ENCODE assay signal across 22 cellular contexts in the genomic region with DNA sequence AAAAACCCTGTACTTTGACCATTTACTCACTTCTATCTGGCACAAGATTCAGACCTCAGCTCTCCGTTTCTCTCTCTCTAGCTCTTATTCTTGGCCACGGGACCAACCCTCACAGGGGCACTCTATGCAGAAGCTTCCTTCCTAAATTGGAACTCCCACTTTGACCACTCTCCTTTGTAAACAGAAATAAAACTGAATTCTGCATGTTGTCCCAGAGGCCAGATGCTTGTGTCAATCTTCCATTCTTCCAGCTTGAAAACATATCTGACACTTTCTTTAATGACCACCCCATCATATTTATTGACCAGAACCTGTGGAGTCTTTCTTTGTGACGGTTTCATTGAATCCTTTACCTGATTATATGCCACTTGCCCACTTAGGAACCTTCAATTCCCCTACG. TPM values are rescaled to one million over a fixed set of nuclear protein-coding genes. Genes with fewer than 3 reads are reported as not detected.
A peak's percentile ranks its signal among the peaks of the same experiment; 100 is the strongest.
DNase-seq lines count a peak whose midpoint lies in the region; ATAC-seq and TF ChIP-seq lines count a peak whose summit lies in the region.
"Had no signal": no experiment of that assay in that cellular context is flagged by ENCODE, and none has a peak within 500 bp of the region (broad histone marks: within the 10 kb centered on the region; RNA-seq: fewer than 3 reads in every experiment).

No MANE protein-coding gene starts in this region.

- H3K9me3 Mint-ChIP-seq in nephron progenitor cell: no peaks in the 10 kb centered on the region
- H3K9me3 Mint-ChIP-seq: CD8-positive, alpha-beta memory T cell; GM23338 had no signal

- no peaks in the 10 kb centered on the region for H3K36me3 Mint-ChIP-seq in nephron progenitor cell (ENCODE audit: low read depth)

- no peaks in the 10 kb centered on the region for H3K79me2 ChIP-seq in osteoblast (ENCODE audit: insufficient read depth, low read length)

- peaks cover 11% of the 10 kb centered on the region for H3K4me1 ChIP-seq in osteoblast (ENCODE audit: insufficient read depth, low read length)
- H3K4me1 ChIP-seq: BE2C, Caco-2 had no signal

- peak; percentile 23; the same call in 2 of the 3 replicates for ATAC-seq in SK-N-SH treated with all-trans-retinoic acid at 6 μM for 48 hours
- ATAC-seq: GM23338, K562 had no signal

- H3K27ac Mint-ChIP-seq in nephron progenitor cell: no peak overlapping the region
- H3K27ac Mint-ChIP-seq: CD4-positive, CD25-positive, alpha-beta regulatory T cell; CD8-positive, alpha-beta memory T cell; GM23338 had no signal

- H3K4me3 Mint-ChIP-seq in nephron progenitor cell: no peak overlapping the region
- H3K4me3 Mint-ChIP-seq: CD4-positive, CD25-positive, alpha-beta regulatory T cell; CD8-positive, alpha-beta memory T cell; GM23338 had no signal

- H2AFZ ChIP-seq in osteoblast (ENCODE audit: low read length): peak overlapping the region; percentile 42
- H2AFZ ChIP-seq: GM23338 had no signal

- no peaks in the 10 kb centered on the region for H3K27me3 ChIP-seq in osteoblast (ENCODE audit: insufficient read depth, low read length)
- H3K27me3 ChIP-seq: BE2C had no signal

- TF ChIP-seq CTCF in osteoblast (IDR thresholded peaks at IDR 0.05; ENCODE audit: extremely low read depth, low read depth, low read length): no peak
- no peak for TF ChIP-seq CTCF in nephron progenitor cell (IDR thresholded peaks at IDR 0.05)

- H4K20me1 ChIP-seq in osteoblast (ENCODE audit: insufficient read depth, low read length): no peaks in the 10 kb centered on the region

- no peaks in the 10 kb centered on the region for H3K9me3 ChIP-seq in osteoblast (ENCODE audit: low read depth, low read length)
- H3K9me3 ChIP-seq: BE2C, Caco-2 had no signal

- H3K4me3 ChIP-seq in osteoblast (ENCODE audit: insufficient read depth, low read length): no peak overlapping the region
- H3K4me3 ChIP-seq: GM23338, K562 had no signal

- no peak overlapping the region for H3K4me2 ChIP-seq in osteoblast (ENCODE audit: insufficient read depth, low read length)
- H3K4me2 ChIP-seq: GM23338 had no signal

- no peak overlapping the region for H3K27ac ChIP-seq in osteoblast (ENCODE audit: low read depth, low read length)
- H3K27ac ChIP-seq: HL-60 had no signal

- no peaks in the 10 kb centered on the region for H3K27me3 Mint-ChIP-seq in nephron progenitor cell (ENCODE audit: low read depth, poor library complexity)
- H3K27me3 Mint-ChIP-seq: CD4-positive, CD25-positive, alpha-beta regulatory T cell had no signal

- H3K36me3 ChIP-seq in osteoblast (ENCODE audit: insufficient read depth, low read length): no peaks in the 10 kb centered on the region
- H3K36me3 ChIP-seq: BE2C had no signal

- H3K4me1 Mint-ChIP-seq in nephron progenitor cell: peaks cover 5% of the 10 kb centered on the region

- DNase-seq in D341Med (ENCODE audit: low spot score) (peak; percentile 28), OCI-M1 (lab: John Stamatoyannopoulos, UW) (peak; percentile 51), osteoblast (ENCODE audit: insufficient read length, low spot score, missing footprints) (no peak), DMS 273 treated with DMSO at 0.1 percent for 48 hours (lab: John Stamatoyannopoulos, UW) (no peak), nephron progenitor cell (no peak), DMS53 (lab: John Stamatoyannopoulos, UW) (no peak)
- DNase-seq in activated naive CD4-positive, alpha-beta T cell treated with anti-CD3 and anti-CD28 coated beads, Interleukin-2, amount 50 U/mL, for 16 hours: no peak
- DNase-seq: ACHN; BE2C; C1 segment of cervical spinal cord; Caco-2; CD4-positive, CD25-positive, alpha-beta regulatory T cell; CD8-positive, alpha-beta memory T cell; DND-41; EL; HCEC 1CT; IMR-90 had no signal

TF ChIP-seq in SK-N-SH treated with all-trans-retinoic acid at 6 μM for 48 hours, 23 proteins besides CTCF, POLR2A, EP300 and RAD21:
- no peak for TF ChIP-seq GLIS3 (CRISPR knock-in tag; IDR thresholded peaks at IDR 0.05)
- TF ChIP-seq, protein P1, sequence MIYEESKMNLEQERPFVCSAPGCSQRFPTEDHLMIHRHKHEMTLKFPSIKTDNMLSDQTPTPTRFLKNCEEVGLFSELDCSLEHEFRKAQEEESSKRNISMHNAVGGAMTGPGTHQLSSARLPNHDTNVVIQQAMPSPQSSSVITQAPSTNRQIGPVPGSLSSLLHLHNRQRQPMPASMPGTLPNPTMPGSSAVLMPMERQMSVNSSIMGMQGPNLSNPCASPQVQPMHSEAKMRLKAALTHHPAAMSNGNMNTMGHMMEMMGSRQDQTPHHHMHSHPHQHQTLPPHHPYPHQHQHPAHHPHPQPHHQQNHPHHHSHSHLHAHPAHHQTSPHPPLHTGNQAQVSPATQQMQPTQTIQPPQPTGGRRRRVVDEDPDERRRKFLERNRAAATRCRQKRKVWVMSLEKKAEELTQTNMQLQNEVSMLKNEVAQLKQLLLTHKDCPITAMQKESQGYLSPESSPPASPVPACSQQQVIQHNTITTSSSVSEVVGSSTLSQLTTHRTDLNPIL (CRISPR knock-in tag; IDR thresholded peaks at IDR 0.05; ENCODE audit: low read depth): no peak
- TF ChIP-seq ZNF70 (CRISPR knock-in tag; IDR thresholded peaks at IDR 0.05): no peak
- no peak for TF ChIP-seq ZNF565 (CRISPR knock-in tag; conservative IDR thresholded peaks at IDR 0.05; ENCODE audit: low read depth)
- no peak for TF ChIP-seq TOX (CRISPR knock-in tag; IDR thresholded peaks at IDR 0.05; ENCODE audit: borderline replicate concordance)
- TF ChIP-seq ZFP30 (CRISPR knock-in tag; IDR thresholded peaks at IDR 0.05): no peak
- no peak for TF ChIP-seq SNAI2 (CRISPR knock-in tag; IDR thresholded peaks at IDR 0.05)
- no peak for TF ChIP-seq ESRRG (CRISPR knock-in tag; IDR thresholded peaks at IDR 0.05)
- TF ChIP-seq, protein P2, sequence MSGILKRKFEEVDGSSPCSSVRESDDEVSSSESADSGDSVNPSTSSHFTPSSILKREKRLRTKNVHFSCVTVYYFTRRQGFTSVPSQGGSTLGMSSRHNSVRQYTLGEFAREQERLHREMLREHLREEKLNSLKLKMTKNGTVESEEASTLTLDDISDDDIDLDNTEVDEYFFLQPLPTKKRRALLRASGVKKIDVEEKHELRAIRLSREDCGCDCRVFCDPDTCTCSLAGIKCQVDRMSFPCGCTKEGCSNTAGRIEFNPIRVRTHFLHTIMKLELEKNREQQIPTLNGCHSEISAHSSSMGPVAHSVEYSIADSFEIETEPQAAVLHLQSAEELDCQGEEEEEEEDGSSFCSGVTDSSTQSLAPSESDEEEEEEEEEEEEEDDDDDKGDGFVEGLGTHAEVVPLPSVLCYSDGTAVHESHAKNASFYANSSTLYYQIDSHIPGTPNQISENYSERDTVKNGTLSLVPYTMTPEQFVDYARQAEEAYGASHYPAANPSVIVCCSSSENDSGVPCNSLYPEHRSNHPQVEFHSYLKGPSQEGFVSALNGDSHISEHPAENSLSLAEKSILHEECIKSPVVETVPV (CRISPR knock-in tag; IDR thresholded peaks at IDR 0.05): no peak
- no peak for TF ChIP-seq PPARA (CRISPR knock-in tag; IDR thresholded peaks at IDR 0.05; ENCODE audit: borderline replicate concordance)
- no peak for TF ChIP-seq ARNTL (CRISPR knock-in tag; IDR thresholded peaks at IDR 0.05; ENCODE audit: borderline replicate concordance, low read depth)
- no peak for TF ChIP-seq ISL1 (CRISPR knock-in tag; IDR thresholded peaks at IDR 0.05)
- no peak for TF ChIP-seq ZNF8 (CRISPR knock-in tag; IDR thresholded peaks at IDR 0.05)
- TF ChIP-seq ZC3H10 (CRISPR knock-in tag; IDR thresholded peaks at IDR 0.05): no peak
- TF ChIP-seq BACH2 (CRISPR knock-in tag; IDR thresholded peaks at IDR 0.05; ENCODE audit: borderline replicate concordance): no peak
- TF ChIP-seq RARB (CRISPR knock-in tag; IDR thresholded peaks at IDR 0.05): no peak
- TF ChIP-seq ZFP3 (CRISPR knock-in tag; IDR thresholded peaks at IDR 0.05): no peak

RNA-seq across cellular contexts. Expression of a gene that starts 26.6 kb away (rescaled TPM):
- 20.6 and 22.4 TPM in 2 replicates for total RNA-seq in osteoblast

RNA-seq across cellular contexts. Expression of a gene that starts 56.0 kb away (rescaled TPM):
- total RNA-seq in osteoblast: 7.6 and 8.8 TPM in 2 replicates
- total RNA-seq: Caco-2; CD8-positive, alpha-beta memory T cell; G401; K562 had no signal

Comparison
In these comparisons a context has a peak if more than half of its experiments do, and no peak if none do; other contexts are left out.
1. DNase-seq: peak in D341Med (single experiment) and OCI-M1 (single experiment); none in osteoblast (single experiment), DMS 273 treated with DMSO at 0.1 percent for 48 hours (single experiment), nephron progenitor cell (single experiment), DMS53 (single experiment) and activated naive CD4-positive, alpha-beta T cell treated with anti-CD3 and anti-CD28 coated beads, Interleukin-2, amount 50 U/mL, for 16 hours (single experiment).